9 cellular contexts compared by ENCODE assay signal in genomic region chr3:57852896-57853295, GRCh38.
DNase-seq lines count a peak whose midpoint lies in the region; ATAC-seq, FAIRE-seq and TF ChIP-seq lines count a peak whose summit lies in the region.
"Had no signal": no experiment of that assay in that cellular context is flagged by ENCODE, and none has a peak within 500 bp of the region (broad histone marks: within the 10 kb centered on the region; RNA-seq: fewer than 3 reads in every experiment).

No MANE protein-coding gene starts in this region.

- no peak overlapping the region for H3K9ac ChIP-seq in endodermal cell (ENCODE audit: extremely low read depth, low read length, poor library complexity, severe bottlenecking)

- H3K4me1 ChIP-seq in endodermal cell (ENCODE audit: control insufficient read depth, insufficient read depth, low read length): no peaks in the 10 kb centered on the region

- peak; percentile 98 for FAIRE-seq in G401.6 (lab: Jason Lieb, UNC)

- H3K27me3 ChIP-seq in endodermal cell (ENCODE audit: control insufficient read depth, insufficient read depth, low read length, poor library complexity, severe bottlenecking): no peaks in the 10 kb centered on the region

- no peak for ATAC-seq in HG02870 (IDR thresholded peaks at IDR 0.05; ENCODE audit: unreplicated experiment)
- ATAC-seq in stimulated activated naive CD8-positive, alpha-beta T cell treated with anti-CD3 and anti-CD28 coated beads, Interleukin-15, Interleukin-2, amounts not matched to agents 100 U/mL and 50 U/mL, for 24 hours: no peak
- ATAC-seq in GM21526 (IDR thresholded peaks at IDR 0.05; ENCODE audit: low FRiP score, unreplicated experiment): no peak

- H3K36me3 Mint-ChIP-seq in endodermal cell (ENCODE audit: low read depth) (peaks cover 21% of the 10 kb centered on the region), osteocyte (ENCODE audit: unreplicated experiment) (peaks cover 3% of the 10 kb centered on the region)

- H3K4me3 Mint-ChIP-seq in endodermal cell (no peak overlapping the region), osteocyte (ENCODE audit: unreplicated experiment) (no peak overlapping the region)

- TF ChIP-seq CTCF in endodermal cell (conservative IDR thresholded peaks at IDR 0.05) (peak; percentile 59), osteocyte (IDR thresholded peaks at IDR 0.05) (peak; percentile 54)

- WGBS in endodermal cell (ENCODE audit: insufficient coverage in 1 of 2, insufficient read length in 1 of 2), 2 experiments: no CpG with 5 or more reads among the region's 1 CpG

- H3K27me3 Mint-ChIP-seq in endodermal cell (ENCODE audit: insufficient read depth): no peaks in the 10 kb centered on the region
- H3K27me3 Mint-ChIP-seq in osteocyte (ENCODE audit: unreplicated experiment): no peaks in the 10 kb centered on the region

- no peaks in the 10 kb centered on the region for H3K9me3 ChIP-seq in endodermal cell (ENCODE audit: control insufficient read depth, low read length)

- no peak overlapping the region for H3K4me3 ChIP-seq in endodermal cell (ENCODE audit: low read length)

- H3K9me3 Mint-ChIP-seq in endodermal cell (no peaks in the 10 kb centered on the region), osteocyte (ENCODE audit: unreplicated experiment) (no peaks in the 10 kb centered on the region)

- H3K27ac ChIP-seq in endodermal cell (ENCODE audit: low read depth, low read length): no peak overlapping the region

- peaks cover 20% of the 10 kb centered on the region for H3K36me3 ChIP-seq in endodermal cell (ENCODE audit: control insufficient read depth, insufficient read depth, low read length)

- H3K4me1 Mint-ChIP-seq in endodermal cell: no peaks in the 10 kb centered on the region
- peaks cover 5% of the 10 kb centered on the region for H3K4me1 Mint-ChIP-seq in osteocyte (ENCODE audit: unreplicated experiment)

- H3K27ac Mint-ChIP-seq in endodermal cell (no peak overlapping the region), osteocyte (ENCODE audit: unreplicated experiment) (no peak overlapping the region)

- DNase-seq in NCI-H69 (lab: John Stamatoyannopoulos, UW) (peak; percentile 2), endodermal cell (no peak), osteocyte (ENCODE audit: extremely low spot score, unreplicated experiment) (no peak)
- DNase-seq in stimulated activated naive CD8-positive, alpha-beta T cell treated with anti-CD3 and anti-CD28 coated beads, Interleukin-15, Interleukin-2, amounts not matched to agents 100 U/mL and 50 U/mL, for 24 hours: no peak
- no peak for DNase-seq in activated naive CD4-positive, alpha-beta T cell treated with Interleukin-2 at 50 U/mL for 16 hours
- DNase-seq: SHP77 had no signal
